ENCODE assay signal across 8 cellular contexts in genomic region chr13:32427852-32428580, GRCh38. TPM values are rescaled to one million over a fixed set of nuclear protein-coding genes. Genes with fewer than 3 reads are reported as not detected.
DNase-seq lines count a peak whose midpoint lies in the region; ATAC-seq, FAIRE-seq and TF ChIP-seq lines count a peak whose summit lies in the region.

N4BP2L1 (minus strand) TSS chr13:32428130; CDS start chr13:32428082, 48 bp downstream.

- H3K36me3 Mint-ChIP-seq in chondrocyte (ENCODE audit: low read depth) = peaks cover 27% of the 10 kb centered on the region

- TF ChIP-seq CTCF in chondrocyte (IDR thresholded peaks at IDR 0.05) = no peak

- no peaks in the 10 kb centered on the region for H3K9me3 Mint-ChIP-seq in chondrocyte (ENCODE audit: low read depth)

- ATAC-seq in HG02678 (IDR thresholded peaks at IDR 0.05; ENCODE audit: unreplicated experiment) (peak; percentile 72), left lobe of liver (peak; percentile 81)

- peak; percentile 91 for TF ChIP-seq POLR2A in GM15510 (IDR thresholded peaks at IDR 0.05; ENCODE audit: borderline replicate concordance, extremely low read depth, insufficient read length)

- H3K27me3 Mint-ChIP-seq in chondrocyte (ENCODE audit: low read depth) = no peaks in the 10 kb centered on the region

- DNase-seq in NCI-H146 (lab: John Stamatoyannopoulos, UW) (peak; percentile 74), chondrocyte (ENCODE audit: low spot score) (no peak), left lobe of liver (ENCODE audit: low spot score) (peak; percentile 99), urothelium cell line (ENCODE audit: low spot score) (no peak)
- DNase-seq in activated CD4-positive, CD25-positive, alpha-beta regulatory T cell treated with anti-CD3 and anti-CD28 coated beads, Interleukin-2, amount 50 U/mL, for 72 hours = peak; percentile 84
- DNase-seq in stimulated activated CD4-positive, alpha-beta T cell treated with anti-CD3 and anti-CD28 coated beads, Interleukin-2, amount 100 ng/mL, for 24 hours = peak; percentile 84 to 90

- peaks cover 20% of the 10 kb centered on the region for H3K4me1 Mint-ChIP-seq in chondrocyte (ENCODE audit: low read depth)

- no peak for FAIRE-seq in urothelium cell line (lab: Jason Lieb, UNC)

- H3K4me3 Mint-ChIP-seq in chondrocyte (ENCODE audit: unreplicated experiment) = peak within 1 kb of the TSS; percentile 72

- peak within 1 kb of the TSS; percentile 28 for H3K27ac Mint-ChIP-seq in chondrocyte (ENCODE audit: unreplicated experiment)

RNA-seq across cellular contexts. Expression of gene N4BP2L1, which starts in this region (rescaled TPM):
- total RNA-seq in chondrocyte (3.3 to 3.9 TPM (median 3.7 TPM) in 3 replicates), left lobe of liver (45.9 TPM)

Comparison
In these comparisons a context has a peak if more than half of its experiments do, and no peak if none do; other contexts are left out.
1. DNase-seq: peak in NCI-H146 (single experiment), activated CD4-positive, CD25-positive, alpha-beta regulatory T cell treated with anti-CD3 and anti-CD28 coated beads, Interleukin-2, amount 50 U/mL, for 72 hours (single experiment), left lobe of liver (single experiment) and stimulated activated CD4-positive, alpha-beta T cell treated with anti-CD3 and anti-CD28 coated beads, Interleukin-2, amount 100 ng/mL, for 24 hours (2 of 2); none in chondrocyte (single experiment) and urothelium cell line (single experiment).